In genomic region chr17:29358421-29358820, GRCh38 we compare ENCODE assay signal across 28 cellular contexts. TPM values are rescaled to one million over a fixed set of nuclear protein-coding genes. Genes with fewer than 3 reads are reported as not detected.
A peak's percentile ranks its signal among the peaks of the same experiment; 100 is the strongest.
DNase-seq lines count a peak whose midpoint lies in the region; ATAC-seq, FAIRE-seq and TF ChIP-seq lines count a peak whose summit lies in the region.
"Had no signal": no experiment of that assay in that cellular context is flagged by ENCODE, and none has a peak within 500 bp of the region (broad histone marks: within the 10 kb centered on the region; RNA-seq: fewer than 3 reads in every experiment).

No MANE protein-coding gene starts in this region.

- H3K79me2 ChIP-seq in astrocyte (ENCODE audit: insufficient read depth, low read length) = no peaks in the 10 kb centered on the region

- DNase-seq in AG10803 (ENCODE audit: low read depth) (peak; percentile 45), HS-5 (ENCODE audit: low read depth) (peak; percentile 19), astrocyte (ENCODE audit: low read depth) (peak; percentile 44), iris pigment epithelial cell (ENCODE audit: low read depth) (peak; percentile 27), HPDE6-E6E7 (ENCODE audit: extremely low spot score) (no peak), NCI-H524 (lab: John Stamatoyannopoulos, UW) (no peak)
- DNase-seq: activated B cell treated with CpG ODN at 0.5 μM for 24 hours; activated CD4-positive, alpha-beta memory T cell treated with anti-CD3 and anti-CD28 coated beads for 36 hours; activated gamma-delta T cell treated with Interleukin-2 at 50 U/mL for 16 hours; amniotic stem cell; CD4-positive, alpha-beta memory T cell; central memory CD4-positive, alpha-beta T cell; dorsolateral prefrontal cortex; gastrocnemius medialis; GF-D8; hypothalamus; NCI-H1417 treated with DMSO at 0.1 percent for 48 hours; NCI-H526; RPMI8226; stimulated activated naive CD4-positive, alpha-beta T cell; thyroid gland had no signal

- H3K36me3 ChIP-seq in astrocyte (ENCODE audit: insufficient read depth, low read length) = no peaks in the 10 kb centered on the region
- H3K36me3 ChIP-seq: gastrocnemius medialis, neutrophil, thyroid gland had no signal

- no peak overlapping the region for H3K27ac ChIP-seq in astrocyte (ENCODE audit: low read depth, low read length)
- H3K27ac ChIP-seq: dorsolateral prefrontal cortex, gastrocnemius medialis, neutrophil, thyroid gland had no signal

- no peak overlapping the region for H2AFZ ChIP-seq in astrocyte (ENCODE audit: low read depth, low read length)

- H3K4me3 ChIP-seq in AG10803 (ENCODE audit: low read length) (no peak overlapping the region), astrocyte (ENCODE audit: insufficient read depth, low read depth, low read length) (no peak overlapping the region)
- H3K4me3 ChIP-seq: dorsolateral prefrontal cortex, gastrocnemius medialis, lung, smooth muscle cell, thyroid gland had no signal

- FAIRE-seq in astrocyte (lab: Jason Lieb, UNC) = no peak
- FAIRE-seq: HepG2, keratinocyte had no signal

- no peaks in the 10 kb centered on the region for H3K27me3 ChIP-seq in astrocyte (ENCODE audit: insufficient read depth, low read length)
- H3K27me3 ChIP-seq: dorsolateral prefrontal cortex, gastrocnemius medialis, neutrophil, thyroid gland had no signal

- peaks cover 2% of the 10 kb centered on the region for H3K4me1 Mint-ChIP-seq in astrocyte (ENCODE audit: low read depth, unreplicated experiment)
- H3K4me1 Mint-ChIP-seq: CD4-positive, alpha-beta memory T cell had no signal

- H3K9ac ChIP-seq in astrocyte (ENCODE audit: low read length) = no peak overlapping the region

- TF ChIP-seq CTCF in AG10803 (conservative IDR thresholded peaks at IDR 0.05; ENCODE audit: low read length) = no peak
- no peak for TF ChIP-seq CTCF in astrocyte (IDR thresholded peaks at IDR 0.05; ENCODE audit: insufficient read depth, low read depth, low read length)

- H3K4me3 Mint-ChIP-seq in astrocyte (ENCODE audit: unreplicated experiment) = no peak overlapping the region
- H3K4me3 Mint-ChIP-seq: activated B cell treated with CpG ODN at 0.5 μM for 24 hours; activated CD4-positive, alpha-beta memory T cell treated with anti-CD3 and anti-CD28 coated beads for 36 hours; CD4-positive, alpha-beta memory T cell had no signal

- H3K4me1 ChIP-seq in astrocyte (ENCODE audit: insufficient read depth, low read length) = no peaks in the 10 kb centered on the region
- H3K4me1 ChIP-seq: gastrocnemius medialis, thyroid gland had no signal

- H3K27me3 Mint-ChIP-seq in astrocyte (ENCODE audit: low read depth, unreplicated experiment) = no peaks in the 10 kb centered on the region
- H3K27me3 Mint-ChIP-seq: activated B cell treated with CpG ODN at 0.5 μM for 24 hours; activated CD4-positive, alpha-beta memory T cell treated with anti-CD3 and anti-CD28 coated beads for 36 hours had no signal

- no peak overlapping the region for H3K27ac Mint-ChIP-seq in astrocyte (ENCODE audit: unreplicated experiment)
- H3K27ac Mint-ChIP-seq: activated B cell treated with CpG ODN at 0.5 μM for 24 hours; activated CD4-positive, alpha-beta memory T cell treated with anti-CD3 and anti-CD28 coated beads for 36 hours; CD4-positive, alpha-beta memory T cell had no signal

- no peaks in the 10 kb centered on the region for H3K36me3 Mint-ChIP-seq in astrocyte (ENCODE audit: low read depth, unreplicated experiment)
- H3K36me3 Mint-ChIP-seq: activated CD4-positive, alpha-beta memory T cell treated with anti-CD3 and anti-CD28 coated beads for 36 hours; CD4-positive, alpha-beta memory T cell had no signal

- H3K4me2 ChIP-seq in astrocyte (ENCODE audit: low read length) = no peak overlapping the region
- H3K4me2 ChIP-seq: smooth muscle cell had no signal

- ATAC-seq in HG03097 (IDR thresholded peaks at IDR 0.05; ENCODE audit: low FRiP score, unreplicated experiment) = no peak
- ATAC-seq in GM19463 (IDR thresholded peaks at IDR 0.05; ENCODE audit: unreplicated experiment) = no peak
- ATAC-seq: gastrocnemius medialis, HepG2 had no signal

- no peaks in the 10 kb centered on the region for H3K9me3 ChIP-seq in astrocyte (ENCODE audit: insufficient read depth, low read depth, low read length)
- H3K9me3 ChIP-seq: gastrocnemius medialis, neutrophil, thyroid gland had no signal

- H3K9me3 Mint-ChIP-seq in astrocyte (ENCODE audit: unreplicated experiment) = no peaks in the 10 kb centered on the region
- H3K9me3 Mint-ChIP-seq: activated B cell treated with CpG ODN at 0.5 μM for 24 hours; activated CD4-positive, alpha-beta memory T cell treated with anti-CD3 and anti-CD28 coated beads for 36 hours; CD4-positive, alpha-beta memory T cell had no signal

- H4K20me1 ChIP-seq in astrocyte (ENCODE audit: insufficient read depth, low read length) = no peaks in the 10 kb centered on the region

RNA-seq across cellular contexts. Expression of gene TAOK1, which starts 31.7 kb away (rescaled TPM):
- total RNA-seq in astrocyte = 98.2 and 100 TPM in 2 replicates

Comparison
In these comparisons a context has a peak if more than half of its experiments do, and no peak if none do; other contexts are left out.
1. DNase-seq: peak in AG10803 (single experiment), HS-5 (single experiment), astrocyte (single experiment) and iris pigment epithelial cell (single experiment); none in HPDE6-E6E7 (single experiment) and NCI-H524 (0 of 2).